In genomic region chr19:48635966-48636858, GRCh38 we compare ENCODE assay signal across 8 cellular contexts. TPM values are rescaled to one million over a fixed set of nuclear protein-coding genes. Genes with fewer than 3 reads are reported as not detected.
DNase-seq lines count a peak whose midpoint lies in the region; ATAC-seq and TF ChIP-seq lines count a peak whose summit lies in the region.

No MANE protein-coding gene starts in this region.

- H3K27me3 Mint-ChIP-seq in natural killer cell (ENCODE audit: low read depth in 2 of 2), result no peaks in the 10 kb centered on the region

- H3K27me3 ChIP-seq in ectodermal cell (ENCODE audit: control insufficient read depth, insufficient read depth, low read length, poor library complexity, severe bottlenecking), result peaks cover 10% of the 10 kb centered on the region

- peaks cover 39 to 51% of the 10 kb centered on the region in 2 donors for H3K4me1 Mint-ChIP-seq in natural killer cell

- intact Hi-C loops in natural killer cell (cut with micrococcal nuclease), result loop anchor here (2.0 to 10.0 kb wide), 7 partner anchors 17 to 1006 kb away; partner anchors contain the start of genes GYS1, PPP1R15A, RPL18 and RRAS

- no peak for ATAC-seq in natural killer cell
- no peak for ATAC-seq in HG02840 (IDR thresholded peaks at IDR 0.05; ENCODE audit: low FRiP score, unreplicated experiment)
- ATAC-seq in HG03521 (IDR thresholded peaks at IDR 0.05; ENCODE audit: unreplicated experiment), result no peak

- peaks cover 13% of the 10 kb centered on the region for H3K4me1 ChIP-seq in ectodermal cell (ENCODE audit: control insufficient read depth, insufficient read depth, low read length)

- peak overlapping the region; percentile 95 for H3K4me3 Mint-ChIP-seq in natural killer cell

- H3K4me3 ChIP-seq in ectodermal cell (ENCODE audit: insufficient read depth, low read depth, low read length), result peak overlapping the region; percentile 75

- H3K9me3 ChIP-seq in ectodermal cell (ENCODE audit: control insufficient read depth, low read length), result no peaks in the 10 kb centered on the region

- peaks cover 0 to 4% of the 10 kb centered on the region in 2 donors for H3K9me3 Mint-ChIP-seq in natural killer cell

- no peaks in the 10 kb centered on the region for H3K36me3 ChIP-seq in ectodermal cell (ENCODE audit: control insufficient read depth, insufficient read depth, low read length)

- H3K27ac ChIP-seq in ectodermal cell (ENCODE audit: insufficient read depth, low read depth, low read length, poor library complexity, severe bottlenecking), result no peak overlapping the region

- H3K36me3 Mint-ChIP-seq in natural killer cell, result no peaks in the 10 kb centered on the region

- peak overlapping the region; percentile 99 for H3K27ac Mint-ChIP-seq in natural killer cell

- peak; percentile 22 for DNase-seq in NCI-H2029 (lab: John Stamatoyannopoulos, UW)
- no peak for DNase-seq in NCI-H2029 treated with DMSO at 0.1 percent for 48 hours (lab: John Stamatoyannopoulos, UW)
- peak; percentile 55 for DNase-seq in OCI-M1 (lab: John Stamatoyannopoulos, UW)
- no peak for DNase-seq in natural killer cell
- DNase-seq in inferior parietal cortex (ENCODE audit: extremely low spot score), result no peak

- no peak for TF ChIP-seq CTCF in natural killer cell (IDR thresholded peaks at IDR 0.05)

- WGBS in ectodermal cell, 2 experiments, result 2% methylated on average over 35 of the region's 35 CpGs

RNA-seq across cellular contexts. Expression of gene DBP, which starts 1.0 kb away (rescaled TPM):
- polyA plus RNA-seq in ectodermal cell (2013, experiment 1 of 4), result 16.9 TPM
- polyA plus RNA-seq in ectodermal cell (2013, experiment 2 of 4), result 14.6 TPM
- 14.9 TPM for polyA plus RNA-seq in ectodermal cell (2013, experiment 3 of 4)
- polyA plus RNA-seq in ectodermal cell (2013, experiment 4 of 4), result 16.8 TPM
- 10 to 100 TPM; 16.4 to 31.2 (median 24.3) TPM for total RNA-seq in natural killer cell

RNA-seq across cellular contexts. Expression of gene CA11, which starts 9.8 kb away (rescaled TPM):
- 111 TPM for polyA plus RNA-seq in ectodermal cell (2013, experiment 1 of 4)
- 97.1 TPM for polyA plus RNA-seq in ectodermal cell (2013, experiment 2 of 4)
- polyA plus RNA-seq in ectodermal cell (2013, experiment 3 of 4), result 87.7 TPM
- 96.2 TPM for polyA plus RNA-seq in ectodermal cell (2013, experiment 4 of 4)
- total RNA-seq in natural killer cell, result 10 to 100 TPM in 2 of 3 donors, 1 to 10 TPM in 1; 9.2 to 11.9 (median 11.0) TPM

RNA-seq across cellular contexts. Expression of gene SPHK2, which starts 16.9 kb away (rescaled TPM):
- 37.4 TPM for polyA plus RNA-seq in ectodermal cell (2013, experiment 1 of 4)
- polyA plus RNA-seq in ectodermal cell (2013, experiment 2 of 4), result 42.1 TPM
- 26.8 TPM for polyA plus RNA-seq in ectodermal cell (2013, experiment 3 of 4)
- 32.2 TPM for polyA plus RNA-seq in ectodermal cell (2013, experiment 4 of 4)
- 10 to 100 TPM; 18.6 to 28.3 (median 23.2) TPM for total RNA-seq in natural killer cell

RNA-seq across cellular contexts. Expression of gene RPL18, which starts 17.2 kb away (rescaled TPM):
- 1,711 TPM for polyA plus RNA-seq in ectodermal cell (2013, experiment 1 of 4)
- 1,723 TPM for polyA plus RNA-seq in ectodermal cell (2013, experiment 2 of 4)
- polyA plus RNA-seq in ectodermal cell (2013, experiment 3 of 4), result 1,581 TPM
- polyA plus RNA-seq in ectodermal cell (2013, experiment 4 of 4), result 1,728 TPM
- 1,000 to 10,000 TPM in 2 of 3 donors, 100 to 1,000 TPM in 1; 900 to 1,086 (median 1,066) TPM for total RNA-seq in natural killer cell

RNA-seq across cellular contexts. Expression of gene FAM83E, which starts 21.3 kb away (rescaled TPM):
- polyA plus RNA-seq in ectodermal cell (2013, experiment 1 of 4), result 0.26 TPM
- polyA plus RNA-seq in ectodermal cell (2013, experiment 2 of 4), result 1.2 TPM
- polyA plus RNA-seq in ectodermal cell (2013, experiment 3 of 4), result 1.1 TPM
- 1.0 TPM for polyA plus RNA-seq in ectodermal cell (2013, experiment 4 of 4)
- total RNA-seq in natural killer cell, result 1 to 10 TPM in 2 of 3 donors, under 1 TPM in 1; 0.70 to 1.3 (median 1.1) TPM

Comparison
In these comparisons a context has a peak if more than half of its experiments do, and no peak if none do; other contexts are left out.
1. DNase-seq: peak in NCI-H2029 (single experiment) and OCI-M1 (single experiment); none in NCI-H2029 treated with DMSO at 0.1 percent for 48 hours (single experiment), natural killer cell (single experiment) and inferior parietal cortex (single experiment).